8 cellular contexts compared by ENCODE assay signal in genomic region chr6:135423649-135424128, GRCh38.
DNase-seq lines count a peak whose midpoint lies in the region; ATAC-seq, FAIRE-seq and TF ChIP-seq lines count a peak whose summit lies in the region.

No MANE protein-coding gene starts in this region.

- no peak overlapping the region for H3K4me2 ChIP-seq in K562 (ENCODE audit: insufficient read depth, low read length)

- H3K27ac ChIP-seq in K562 (ENCODE audit: extremely low read depth, low read depth, low read length): peak overlapping the region; percentile 39; the same call in 2 of the 3 replicates
- H3K27ac ChIP-seq in transverse colon: no peak overlapping the region

- FAIRE-seq in K562 (lab: Jason Lieb, UNC): peak; percentile 77

- no peak for TF ChIP-seq POLR2A in K562 (conservative IDR thresholded peaks at IDR 0.05)
- TF ChIP-seq POLR2A in transverse colon (IDR thresholded peaks at IDR 0.05): no peak

- no TSS peak for BruUV-seq in K562 (replicated peaks; lab: Mats Ljungman, UMichigan)

- H2AFZ ChIP-seq in K562 (ENCODE audit: low read depth, low read length): peak overlapping the region; percentile 35; the same call in 1 of the 2 replicates

- H3K9ac ChIP-seq in K562 (ENCODE audit: insufficient read depth in 1 of 2, low read depth in 2 of 2, low read length in 2 of 2): peak overlapping the region in 1 of 2 experiments; percentile 0; a peak in 2 of 4 replicates

- peak; percentile 87 to 94 for TF ChIP-seq RAD21 in K562 (CRISPR knock-in tag; conservative IDR thresholded peaks at IDR 0.05 in 1 of 2, IDR thresholded peaks at IDR 0.05 in 1 of 2)

- H3K9me3 ChIP-seq in K562 (replicated peaks; ENCODE audit: control insufficient read depth, insufficient read depth, low read depth, low read length) (no peaks in the 10 kb centered on the region), transverse colon (no peaks in the 10 kb centered on the region)

- H3K79me2 ChIP-seq in K562 (ENCODE audit: control insufficient read depth, insufficient read depth, low read length): no peaks in the 10 kb centered on the region; the same call in 2 of the 3 replicates

- H3K4me1 ChIP-seq in K562 (replicated peaks in 1 of 2; ENCODE audit: control insufficient read depth in 2 of 2, insufficient read depth in 2 of 2, low read length in 2 of 2) (peaks cover 0 to 29% of the 10 kb centered on the region in 2 experiments; a peak in 3 of 5 replicates), transverse colon (peaks cover 0 to 10% (median 0%) of the 10 kb centered on the region in 4 donors)

- in situ Hi-C loops in K562 (cut with MboI) (loop anchor here (10.0 kb wide), 2 partner anchors 209 to 239 kb away; partner anchors contain the start of gene MYB), transverse colon (cut with MboI; ENCODE audit: low pct_ligation_motif_present in 1 of 4, low pct_unique_long_range_greater_than_20kb in 1 of 4, low sequenced_read_pairs in 3 of 4) (loop anchor here in 2 of 4 donors (10.0 to 25.0 kb wide), 2 partner anchors 279 to 286 kb away; no protein-coding TSS in a partner anchor)

- peaks cover 48% of the 10 kb centered on the region; the same call in 2 of the 3 replicates for H3K36me3 ChIP-seq in K562 (ENCODE audit: control insufficient read depth, insufficient read depth, low read length)
- H3K36me3 ChIP-seq in transverse colon: no peaks in the 10 kb centered on the region

- CTCF ChIA-PET in K562 (lab: Yijun Ruan, JAX; ENCODE audit: low intra/inter-chr PET ratio): interaction anchor here (0.7 to 0.8 kb wide), 2 partner anchors 239 to 279 kb away, joined by 3 to 4 read pairs; no protein-coding TSS in a partner anchor

- no peaks in the 10 kb centered on the region for H3K27me3 ChIP-seq in K562 (ENCODE audit: control insufficient read depth in 2 of 2, insufficient read depth in 2 of 2, low read length in 2 of 2)
- H3K27me3 ChIP-seq in transverse colon: no peaks in the 10 kb centered on the region

- DNase-seq in DMS153 treated with DMSO at 0.1 percent for 48 hours (lab: John Stamatoyannopoulos, UW; ENCODE audit: unreplicated experiment) (peak; percentile 77), NCI-H748 (lab: John Stamatoyannopoulos, UW; ENCODE audit: unreplicated experiment) (peak; percentile 56), K562 (ENCODE audit: extremely low read depth in 1 of 4, low spot score in 3 of 4) (peak; percentile 29 to 72 (median 46)), iris pigment epithelial cell (ENCODE audit: low read depth) (peak; percentile 61), transverse colon (no peak), NCI-H2029 treated with DMSO at 0.1 percent for 48 hours (lab: John Stamatoyannopoulos, UW) (no peak)

- ATAC-seq in GM19328 (IDR thresholded peaks at IDR 0.05; ENCODE audit: unreplicated experiment) (peak; percentile 55), HG03196 (IDR thresholded peaks at IDR 0.05; ENCODE audit: unreplicated experiment) (peak; percentile 93), K562 (peak; percentile 87)

- H3K4me3 ChIP-seq in K562 (no peak overlapping the region), transverse colon (no peak overlapping the region)

- intact Hi-C loops in K562 (cut with micrococcal nuclease) (loop anchor here (1.0 to 5.0 kb wide), 6 partner anchors 100 to 361 kb away; no protein-coding TSS in a partner anchor), transverse colon (cut with DNase I; ENCODE audit: low total_unique reads) (loop anchor here (5.0 kb wide), 1 partner anchor 469 kb away; no protein-coding TSS in a partner anchor)

- whole genome bisulfite sequencing in K562 (ENCODE audit: insufficient coverage, low coverage, missing lambda C conversion rate): 0% methylated on average over 2 of the region's 2 CpGs
- WGBS in transverse colon (ENCODE audit: low coverage in 1 of 2), 2 donors: 20% methylated on average over 2 of the region's 2 CpGs; no CpG with 5 or more reads in 1 of the 2 donors

- no peaks in the 10 kb centered on the region for H3K9me1 ChIP-seq in K562 (ENCODE audit: control insufficient read depth, insufficient read depth, low read length)

- TF ChIP-seq EP300 in K562 (IDR thresholded peaks at IDR 0.05; ENCODE audit: low read length) (no peak), transverse colon (IDR thresholded peaks at IDR 0.05; ENCODE audit: low read depth) (no peak)

- TF ChIP-seq CTCF in K562 (IDR thresholded peaks at IDR 0.05 in 2 of 3, conservative IDR thresholded peaks at IDR 0.05 in 1 of 3; ENCODE audit: insufficient read depth in 2 of 3, low read depth in 1 of 3, low read length in 3 of 3): peak; percentile 46 to 85 (median 68); a peak in 5 of 6 replicates
- TF ChIP-seq CTCF in transverse colon (IDR thresholded peaks at IDR 0.05): peak; percentile 46 to 81 (median 62)

- POLR2A ChIA-PET in K562 (lab: Yijun Ruan, JAX): interaction anchor here (1.3 kb wide), 1 partner anchor 214 kb away, joined by 3 read pairs; no protein-coding TSS in a partner anchor

- no peaks in the 10 kb centered on the region for H4K20me1 ChIP-seq in K562 (replicated peaks; ENCODE audit: control insufficient read depth, insufficient read depth, low read length)

TF ChIP-seq in K562, 482 proteins besides CTCF, POLR2A, EP300 and RAD21 (continues in another document):
- TF ChIP-seq DMBX1 (CRISPR knock-in tag; IDR thresholded peaks at IDR 0.05; ENCODE audit: borderline replicate concordance): peak; percentile 64
- TF ChIP-seq MAX (CRISPR knock-in tag; IDR thresholded peaks at IDR 0.05): no peak
- TF ChIP-seq KAT7 (CRISPR knock-in tag; IDR thresholded peaks at IDR 0.05; ENCODE audit: borderline replicate concordance): no peak
- no peak for TF ChIP-seq KAT2B (IDR thresholded peaks at IDR 0.05; ENCODE audit: low read depth, low read length)
- 0 out of 2 replicates have a peak, but pooled peaks have one; percentile 27 for TF ChIP-seq TEAD4 (IDR thresholded peaks at IDR 0.05; ENCODE audit: low read length)
- TF ChIP-seq TEAD4 (CRISPR knock-in tag; IDR thresholded peaks at IDR 0.05; ENCODE audit: borderline replicate concordance): no peak
- no peak for TF ChIP-seq TEAD1 (CRISPR knock-in tag; IDR thresholded peaks at IDR 0.05)
- no peak for TF ChIP-seq RBM39 (optimal IDR thresholded peaks at IDR 0.05; ENCODE audit: low read depth, low read length)
- no peak for TF ChIP-seq BCOR (IDR thresholded peaks at IDR 0.05)
- 0 out of 2 replicates have a peak, but pooled peaks have one; percentile 18 for TF ChIP-seq ZNF766 (CRISPR knock-in tag; conservative IDR thresholded peaks at IDR 0.05)
- TF ChIP-seq CTCFL (IDR thresholded peaks at IDR 0.05; ENCODE audit: borderline replicate concordance, insufficient read depth, low read depth, low read length, poor library complexity, severe bottlenecking): no peak
- no peak for TF ChIP-seq ZNF124 (CRISPR knock-in tag; IDR thresholded peaks at IDR 0.05)
- TF ChIP-seq NCOR1 (IDR thresholded peaks at IDR 0.05): 0 out of 2 replicates have a peak, but pooled peaks have one; percentile 23
- no peak for TF ChIP-seq ERF (CRISPR knock-in tag; IDR thresholded peaks at IDR 0.05)
- no peak for TF ChIP-seq NUFIP1 (IDR thresholded peaks at IDR 0.05; ENCODE audit: partially characterized antibody)
- TF ChIP-seq ELF4 (CRISPR knock-in tag; IDR thresholded peaks at IDR 0.05): no peak
- TF ChIP-seq SRSF7 (optimal IDR thresholded peaks at IDR 0.05; ENCODE audit: low read depth, low read length): no peak
- peak; percentile 29 to 33; a peak in 1 of 4 replicates for TF ChIP-seq MNT (conservative IDR thresholded peaks at IDR 0.05)
- TF ChIP-seq SUPT5H (IDR thresholded peaks at IDR 0.05): no peak
- 0 out of 2 replicates have a peak, but pooled peaks have one; percentile 35 for TF ChIP-seq RNF2 (IDR thresholded peaks at IDR 0.05)
- TF ChIP-seq ZNF197 (CRISPR knock-in tag; IDR thresholded peaks at IDR 0.05; ENCODE audit: low read depth): 0 out of 2 replicates have a peak, but pooled peaks have one; percentile 50
- no peak for TF ChIP-seq BACH1 (tag; IDR thresholded peaks at IDR 0.05)
- TF ChIP-seq CBFA2T2 (conservative IDR thresholded peaks at IDR 0.05): no peak
- TF ChIP-seq PRPF4 (IDR thresholded peaks at IDR 0.05; ENCODE audit: insufficient read depth, low read depth, low read length, poor library complexity, severe bottlenecking): no peak
- no peak for TF ChIP-seq HDAC8 (tag; IDR thresholded peaks at IDR 0.05)
- no peak for TF ChIP-seq TAF7 (tag; IDR thresholded peaks at IDR 0.05)
- no peak for TF ChIP-seq TAL1 (IDR thresholded peaks at IDR 0.05)
- no peak for TF ChIP-seq FOXJ2 (tag; IDR thresholded peaks at IDR 0.05)
- TF ChIP-seq SMAD4 (CRISPR knock-in tag; conservative IDR thresholded peaks at IDR 0.05): peak; percentile 47; the same call in 1 of the 2 replicates

Comparison
In these comparisons a context has a peak if more than half of its experiments do, and no peak if none do; other contexts are left out.
1. DNase-seq: peak in DMS153 treated with DMSO at 0.1 percent for 48 hours (single experiment), NCI-H748 (single experiment), K562 (4 of 4) and iris pigment epithelial cell (single experiment); none in transverse colon (single experiment) and NCI-H2029 treated with DMSO at 0.1 percent for 48 hours (single experiment).
2. Peak in every context shown above with its lines, with median percentiles within 50 percentile points of each other: ATAC-seq.